Comparison of ENCODE assay signal across 20 cellular contexts in the genomic region with DNA sequence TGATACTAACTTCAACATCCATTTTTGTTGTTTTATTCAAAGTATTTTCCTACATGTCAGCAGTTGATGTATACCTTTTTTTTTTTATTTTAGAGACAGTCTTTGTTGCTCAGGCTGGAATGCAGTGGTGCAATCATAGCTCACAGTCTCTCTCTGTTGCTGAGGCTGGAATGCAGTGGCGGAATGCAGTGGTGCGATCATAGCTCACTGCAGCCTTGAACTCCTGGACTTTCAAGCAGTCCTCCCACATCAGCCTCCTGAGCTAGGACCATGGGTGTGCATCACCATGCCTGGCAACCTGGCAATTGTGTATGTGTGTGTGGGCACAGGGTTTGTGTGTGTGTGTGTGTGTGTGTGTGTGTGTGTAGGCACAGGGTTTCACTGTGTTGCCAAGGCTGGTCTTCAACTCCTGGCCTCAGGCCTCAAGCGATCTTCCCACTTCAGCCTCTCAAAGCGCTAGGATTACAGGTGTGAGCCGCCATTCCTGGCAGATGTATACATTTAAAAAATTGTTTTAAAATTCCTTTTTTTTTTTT. TPM values are rescaled to one million over a fixed set of nuclear protein-coding genes. Genes with fewer than 3 reads are reported as not detected.
A peak's percentile ranks its signal among the peaks of the same experiment; 100 is the strongest.
DNase-seq lines count a peak whose midpoint lies in the region; FAIRE-seq and TF ChIP-seq lines count a peak whose summit lies in the region.
"Had no signal": no experiment of that assay in that cellular context is flagged by ENCODE, and none has a peak within 500 bp of the region (broad histone marks: within the 10 kb centered on the region; RNA-seq: fewer than 3 reads in every experiment).

No MANE protein-coding gene starts in this region.

- POLR2A ChIA-PET in AG04450 (lab: Yijun Ruan, JAX), result interaction anchor here (0.7 kb wide), 1 partner anchor 206 kb away, joined by 4 read pairs; no protein-coding TSS in a partner anchor
- POLR2A ChIA-PET in HEK293T (lab: Yijun Ruan, JAX), result no interaction called here

- no peak overlapping the region for H2AK5ac ChIP-seq in mesenchymal stem cell (ENCODE audit: low read length, severe bottlenecking)

- H3K9ac ChIP-seq in mesenchymal stem cell (ENCODE audit: low read length), result no peak overlapping the region
- H3K9ac ChIP-seq: KMS-11 had no signal

- WGBS in mesenchymal stem cell, result 100% methylated on average over 2 of the region's 5 CpGs

- no peak overlapping the region for H2BK5ac ChIP-seq in mesenchymal stem cell (ENCODE audit: low read depth, low read length, poor library complexity, severe bottlenecking)

- TF ChIP-seq CTCF in AG04450 (IDR thresholded peaks at IDR 0.05; ENCODE audit: low read depth, low read length), result no peak
- TF ChIP-seq CTCF in cardiac fibroblast (IDR thresholded peaks at IDR 0.05; ENCODE audit: low read depth, low read length), result no peak

- no peak overlapping the region for H2BK120ac ChIP-seq in mesenchymal stem cell (ENCODE audit: low read depth, low read length)

- no peak overlapping the region for H2BK15ac ChIP-seq in mesenchymal stem cell (ENCODE audit: low read depth, poor library complexity, severe bottlenecking)

- peak overlapping the region in 1 of 2 experiments; percentile 75 for H3K14ac ChIP-seq in mesenchymal stem cell (ENCODE audit: low read length in 2 of 2)

- peak; percentile 7 for DNase-seq in AG04450 (ENCODE audit: low read depth, low spot score)
- DNase-seq in HK-2 (ENCODE audit: unreplicated experiment), result peak; percentile 1
- peak; percentile 28 to 30 for DNase-seq in cardiac fibroblast (ENCODE audit: low read depth in 2 of 2)
- peak; percentile 19 for DNase-seq in mesenchymal stem cell
- DNase-seq in HEK293T (ENCODE audit: extremely low spot score), result no peak
- no peak for DNase-seq in frontal cortex (ENCODE audit: low spot score in 2 of 2)
- DNase-seq in DMS 273 treated with DMSO at 0.1 percent for 48 hours (lab: John Stamatoyannopoulos, UW), result no peak
- no peak for DNase-seq in NCI-H1092 (lab: John Stamatoyannopoulos, UW)
- DNase-seq: activated CD4-positive, alpha-beta T cell treated with anti-CD3 and anti-CD28 coated beads for 36 hours; activated gamma-delta T cell; C1 segment of cervical spinal cord; Calu3; effector memory CD8-positive, alpha-beta T cell; glutamatergic neuron; NCI-H187; transverse colon had no signal

- peaks cover 1% of the 10 kb centered on the region for H3K79me1 ChIP-seq in mesenchymal stem cell (replicated peaks; ENCODE audit: low read length, poor library complexity, severe bottlenecking)

- H3K9me3 ChIP-seq in AG04450 (ENCODE audit: control insufficient read depth, insufficient read depth, low read length) (no peaks in the 10 kb centered on the region), mesenchymal stem cell (ENCODE audit: control insufficient read depth, low read length) (no peaks in the 10 kb centered on the region)
- H3K9me3 ChIP-seq: esophagus muscularis mucosa, SJSA1, transverse colon had no signal

- H4K91ac ChIP-seq in mesenchymal stem cell (ENCODE audit: low read length), result no peak overlapping the region

- no peaks in the 10 kb centered on the region for H3K4me1 ChIP-seq in mesenchymal stem cell (ENCODE audit: control insufficient read depth, insufficient read depth, low read depth, low read length)
- H3K4me1 ChIP-seq: esophagus muscularis mucosa, SJSA1, transverse colon had no signal

- no peak for FAIRE-seq in frontal cortex (lab: Jason Lieb, UNC)

- H3K27me3 ChIP-seq in AG04450 (ENCODE audit: control insufficient read depth, insufficient read depth, low read length) (no peaks in the 10 kb centered on the region), mesenchymal stem cell (ENCODE audit: control insufficient read depth in 1 of 2, insufficient read depth in 1 of 2, low read length in 2 of 2) (no peaks in the 10 kb centered on the region)
- H3K27me3 ChIP-seq: esophagus muscularis mucosa, SJSA1, transverse colon had no signal

- H2BK12ac ChIP-seq in mesenchymal stem cell (ENCODE audit: low read length in 2 of 2), result no peak overlapping the region

- H3K18ac ChIP-seq in mesenchymal stem cell (ENCODE audit: low read depth in 1 of 2, low read length in 2 of 2), result peak overlapping the region in 1 of 2 experiments; percentile 8

- no peak overlapping the region for H3K4me3 ChIP-seq in AG04450 (ENCODE audit: low read depth, low read length)
- no peak overlapping the region for H3K4me3 ChIP-seq in cardiac fibroblast (replicated peaks in 1 of 2; ENCODE audit: low read depth in 2 of 2, low read length in 2 of 2)
- no peak overlapping the region for H3K4me3 ChIP-seq in mesenchymal stem cell (ENCODE audit: insufficient read depth in 1 of 2, low read depth in 1 of 2, low read length in 2 of 2)
- H3K4me3 ChIP-seq: coronary artery, esophagus muscularis mucosa, SJSA1, transverse colon had no signal

- CTCF ChIA-PET in AG04450 (lab: Charles Lee), result no interaction called here
- CTCF ChIA-PET in HEK293T (lab: Yijun Ruan, JAX), result no interaction called here

- no peak overlapping the region for H3K4me2 ChIP-seq in mesenchymal stem cell (ENCODE audit: low read length, poor library complexity, severe bottlenecking)
- H3K4me2 ChIP-seq: KMS-11 had no signal

- H4K8ac ChIP-seq in mesenchymal stem cell (ENCODE audit: low read length), result no peak overlapping the region

- peak overlapping the region in 1 of 2 experiments; percentile 9 for H3K23ac ChIP-seq in mesenchymal stem cell (ENCODE audit: low read length in 2 of 2)

- H3K4ac ChIP-seq in mesenchymal stem cell (ENCODE audit: low read depth in 1 of 2, low read length in 2 of 2), result no peak overlapping the region

- no peak overlapping the region for H2AFZ ChIP-seq in mesenchymal stem cell (ENCODE audit: low read depth, low read length)

- peaks cover 23 to 49% of the 10 kb centered on the region in 2 experiments for H3K36me3 ChIP-seq in mesenchymal stem cell (ENCODE audit: control insufficient read depth in 1 of 2, insufficient read depth in 2 of 2, low read depth in 1 of 2, low read length in 2 of 2)

- H3K27ac ChIP-seq in AG04450 (ENCODE audit: low read depth, low read length) (no peak overlapping the region), mesenchymal stem cell (ENCODE audit: low read length, poor library complexity, severe bottlenecking) (no peak overlapping the region)
- H3K27ac ChIP-seq: coronary artery, esophagus muscularis mucosa, KMS-11, SJSA1, transverse colon had no signal

TF ChIP-seq in HEK293T, 16 proteins besides CTCF, POLR2A, EP300 and RAD21:
- no peak for TF ChIP-seq FOXK2 (IDR thresholded peaks at IDR 0.05)

RNA-seq across cellular contexts. Expression of a gene that starts 24.8 kb away (rescaled TPM):
- polyA plus RNA-seq in AG04450 (2011; rRNA removed), result 7.9 and 10.8 TPM in 2 replicates
- 2.9 and 9.3 TPM in 2 replicates for polyA minus RNA-seq in AG04450 (2011; rRNA and poly(A)+ RNA removed)
- 9.5 TPM for polyA plus RNA-seq in mesenchymal stem cell (2013, experiment 1 of 2)
- 9.0 TPM for polyA plus RNA-seq in mesenchymal stem cell (2013, experiment 2 of 2)
- total RNA-seq in frontal cortex, result 90.5 TPM

Comparison
In these comparisons a context has a peak if more than half of its experiments do, and no peak if none do; other contexts are left out.
1. DNase-seq: peak in AG04450 (single experiment), HK-2 (single experiment), cardiac fibroblast (2 of 2) and mesenchymal stem cell (single experiment); none in HEK293T (single experiment), frontal cortex (0 of 2), DMS 273 treated with DMSO at 0.1 percent for 48 hours (single experiment) and NCI-H1092 (single experiment).